17 cellular contexts compared by ENCODE assay signal in the genomic region with DNA sequence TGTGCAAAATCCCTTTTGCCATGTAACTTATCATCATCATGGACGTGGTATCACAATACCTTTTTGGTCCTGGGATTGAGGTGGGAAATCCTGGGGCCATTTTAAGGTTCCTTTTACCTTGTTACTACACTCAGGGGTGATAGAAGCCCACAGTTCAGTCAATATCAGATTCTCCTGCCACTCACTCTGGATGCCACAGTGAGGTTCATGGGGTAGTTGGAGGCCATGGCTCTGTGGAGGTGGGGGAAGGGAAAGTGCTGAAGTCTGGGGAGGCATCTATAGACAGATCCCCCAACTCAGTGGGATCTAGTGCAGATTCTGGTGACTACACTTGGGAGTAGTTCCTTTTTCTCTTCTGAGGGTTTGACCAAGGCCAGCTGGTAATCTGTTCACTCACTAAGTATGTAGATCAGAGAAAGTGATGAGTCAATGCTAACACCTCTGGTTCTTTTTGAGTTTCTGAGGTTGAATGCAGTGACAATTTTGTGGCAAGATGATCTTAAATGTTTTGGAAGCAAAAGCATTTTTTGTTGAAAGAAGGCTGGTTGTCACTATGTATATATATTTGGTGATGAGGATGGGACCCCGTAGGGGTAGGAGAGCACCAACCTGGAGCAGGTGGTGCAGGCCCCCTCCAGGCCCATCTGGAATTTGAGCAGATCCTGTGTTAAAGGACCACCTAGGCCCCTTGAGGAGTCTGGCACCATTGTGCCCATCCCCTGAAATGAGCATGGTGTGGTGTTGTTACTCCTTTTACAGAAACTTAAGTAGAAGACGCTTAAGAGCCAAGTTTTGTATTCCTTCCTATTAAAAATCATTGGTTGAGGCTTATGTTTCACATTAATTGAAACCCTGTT. TPM values are rescaled to one million over a fixed set of nuclear protein-coding genes. Genes with fewer than 3 reads are reported as not detected.
DNase-seq lines count a peak whose midpoint lies in the region; ATAC-seq, FAIRE-seq and TF ChIP-seq lines count a peak whose summit lies in the region.
"Had no signal": no experiment of that assay in that cellular context is flagged by ENCODE, and none has a peak within 500 bp of the region (broad histone marks: within the 10 kb centered on the region; RNA-seq: fewer than 3 reads in every experiment).

No MANE protein-coding gene starts in this region.

- H3K27me3 Mint-ChIP-seq in GM23338 (ENCODE audit: insufficient read depth, low read depth, poor library complexity): peaks cover 8% of the 10 kb centered on the region

- H3K4me3 Mint-ChIP-seq in GM23338: no peak overlapping the region
- H3K4me3 Mint-ChIP-seq: activated naive CD8-positive, alpha-beta T cell treated with anti-CD3 and anti-CD28 coated beads, Interleukin-2, amount 10 ng/mL, durations not matched to agents 7 days and 5 days had no signal

- ATAC-seq in GM21825 (IDR thresholded peaks at IDR 0.05; ENCODE audit: unreplicated experiment) (peak; percentile 76), HG03521 (IDR thresholded peaks at IDR 0.05; ENCODE audit: unreplicated experiment) (peak; percentile 70), GM23338 (no peak)
- ATAC-seq: gastroesophageal sphincter had no signal

- H3K4me2 ChIP-seq in GM23338: no peak overlapping the region
- H3K4me2 ChIP-seq: KMS-11 had no signal

- DNase-seq in NOMO-1 treated with DMSO at 0.1 percent for 48 hours (lab: John Stamatoyannopoulos, UW; ENCODE audit: unreplicated experiment) (peak; percentile 30), NOMO-1 treated with dmso at 0.1 percent for 144 hours (lab: John Stamatoyannopoulos, UW; ENCODE audit: unreplicated experiment) (no peak), renal cortical epithelial cell (ENCODE audit: low read depth) (peak; percentile 18), epidermal melanocyte (ENCODE audit: insufficient read length, low spot score) (no peak), GM23338 (ENCODE audit: low spot score) (no peak), frontal cortex (ENCODE audit: low spot score in 2 of 2) (no peak)
- DNase-seq: 8988T; activated naive CD8-positive, alpha-beta T cell treated with anti-CD3 and anti-CD28 coated beads, Interleukin-2, amount 10 ng/mL, durations not matched to agents 7 days and 5 days; dorsolateral prefrontal cortex; NCI-H446 treated with DMSO at 0.1 percent for 48 hours; SHP77 treated with DMSO at 0.1 percent for 48 hours had no signal

- H2AFZ ChIP-seq in GM23338: no peak overlapping the region

- no peaks in the 10 kb centered on the region for H3K36me3 ChIP-seq in GM23338 (ENCODE audit: insufficient read depth)
- H3K36me3 ChIP-seq: gastroesophageal sphincter had no signal

- no peaks in the 10 kb centered on the region for H3K79me2 ChIP-seq in GM23338 (replicated peaks; ENCODE audit: insufficient read depth)

- H3K4me3 ChIP-seq in GM23338: no peak overlapping the region
- H3K4me3 ChIP-seq: dorsolateral prefrontal cortex, gastroesophageal sphincter, skin epidermis had no signal

- TF ChIP-seq CTCF in GM23338 (conservative IDR thresholded peaks at IDR 0.05; ENCODE audit: low read depth in 2 of 2): no peak

- H3K4me1 Mint-ChIP-seq in GM23338: no peaks in the 10 kb centered on the region

- no peaks in the 10 kb centered on the region for H3F3A ChIP-seq in GM23338 (replicated peaks; ENCODE audit: low read depth)

- H3K9me3 Mint-ChIP-seq in GM23338: no peaks in the 10 kb centered on the region; the same call in 2 of the 3 replicates

- H3K27ac Mint-ChIP-seq in GM23338: no peak overlapping the region
- H3K27ac Mint-ChIP-seq: activated naive CD8-positive, alpha-beta T cell treated with anti-CD3 and anti-CD28 coated beads, Interleukin-2, amount 10 ng/mL, durations not matched to agents 7 days and 5 days had no signal

- no peaks in the 10 kb centered on the region for H4K20me1 ChIP-seq in GM23338 (replicated peaks; ENCODE audit: insufficient read depth)

- no peak overlapping the region for H3K27ac ChIP-seq in GM23338 (ENCODE audit: low read depth)
- H3K27ac ChIP-seq: dorsolateral prefrontal cortex, gastroesophageal sphincter, KMS-11, skin epidermis had no signal

- no peaks in the 10 kb centered on the region for H3K27me3 ChIP-seq in GM23338 (ENCODE audit: insufficient read depth)

- FAIRE-seq in frontal cortex (lab: Jason Lieb, UNC): no peak

- H3K4me1 ChIP-seq in GM23338 (ENCODE audit: insufficient read depth): no peaks in the 10 kb centered on the region
- H3K4me1 ChIP-seq: gastroesophageal sphincter had no signal

- H3K36me3 Mint-ChIP-seq in GM23338 (ENCODE audit: low read depth): no peaks in the 10 kb centered on the region

- H3K9me2 ChIP-seq in GM23338 (ENCODE audit: insufficient read depth): no peaks in the 10 kb centered on the region

TF ChIP-seq in GM23338, 12 proteins besides CTCF, POLR2A, EP300 and RAD21 (continues in another document):
- TF ChIP-seq, protein P1, sequence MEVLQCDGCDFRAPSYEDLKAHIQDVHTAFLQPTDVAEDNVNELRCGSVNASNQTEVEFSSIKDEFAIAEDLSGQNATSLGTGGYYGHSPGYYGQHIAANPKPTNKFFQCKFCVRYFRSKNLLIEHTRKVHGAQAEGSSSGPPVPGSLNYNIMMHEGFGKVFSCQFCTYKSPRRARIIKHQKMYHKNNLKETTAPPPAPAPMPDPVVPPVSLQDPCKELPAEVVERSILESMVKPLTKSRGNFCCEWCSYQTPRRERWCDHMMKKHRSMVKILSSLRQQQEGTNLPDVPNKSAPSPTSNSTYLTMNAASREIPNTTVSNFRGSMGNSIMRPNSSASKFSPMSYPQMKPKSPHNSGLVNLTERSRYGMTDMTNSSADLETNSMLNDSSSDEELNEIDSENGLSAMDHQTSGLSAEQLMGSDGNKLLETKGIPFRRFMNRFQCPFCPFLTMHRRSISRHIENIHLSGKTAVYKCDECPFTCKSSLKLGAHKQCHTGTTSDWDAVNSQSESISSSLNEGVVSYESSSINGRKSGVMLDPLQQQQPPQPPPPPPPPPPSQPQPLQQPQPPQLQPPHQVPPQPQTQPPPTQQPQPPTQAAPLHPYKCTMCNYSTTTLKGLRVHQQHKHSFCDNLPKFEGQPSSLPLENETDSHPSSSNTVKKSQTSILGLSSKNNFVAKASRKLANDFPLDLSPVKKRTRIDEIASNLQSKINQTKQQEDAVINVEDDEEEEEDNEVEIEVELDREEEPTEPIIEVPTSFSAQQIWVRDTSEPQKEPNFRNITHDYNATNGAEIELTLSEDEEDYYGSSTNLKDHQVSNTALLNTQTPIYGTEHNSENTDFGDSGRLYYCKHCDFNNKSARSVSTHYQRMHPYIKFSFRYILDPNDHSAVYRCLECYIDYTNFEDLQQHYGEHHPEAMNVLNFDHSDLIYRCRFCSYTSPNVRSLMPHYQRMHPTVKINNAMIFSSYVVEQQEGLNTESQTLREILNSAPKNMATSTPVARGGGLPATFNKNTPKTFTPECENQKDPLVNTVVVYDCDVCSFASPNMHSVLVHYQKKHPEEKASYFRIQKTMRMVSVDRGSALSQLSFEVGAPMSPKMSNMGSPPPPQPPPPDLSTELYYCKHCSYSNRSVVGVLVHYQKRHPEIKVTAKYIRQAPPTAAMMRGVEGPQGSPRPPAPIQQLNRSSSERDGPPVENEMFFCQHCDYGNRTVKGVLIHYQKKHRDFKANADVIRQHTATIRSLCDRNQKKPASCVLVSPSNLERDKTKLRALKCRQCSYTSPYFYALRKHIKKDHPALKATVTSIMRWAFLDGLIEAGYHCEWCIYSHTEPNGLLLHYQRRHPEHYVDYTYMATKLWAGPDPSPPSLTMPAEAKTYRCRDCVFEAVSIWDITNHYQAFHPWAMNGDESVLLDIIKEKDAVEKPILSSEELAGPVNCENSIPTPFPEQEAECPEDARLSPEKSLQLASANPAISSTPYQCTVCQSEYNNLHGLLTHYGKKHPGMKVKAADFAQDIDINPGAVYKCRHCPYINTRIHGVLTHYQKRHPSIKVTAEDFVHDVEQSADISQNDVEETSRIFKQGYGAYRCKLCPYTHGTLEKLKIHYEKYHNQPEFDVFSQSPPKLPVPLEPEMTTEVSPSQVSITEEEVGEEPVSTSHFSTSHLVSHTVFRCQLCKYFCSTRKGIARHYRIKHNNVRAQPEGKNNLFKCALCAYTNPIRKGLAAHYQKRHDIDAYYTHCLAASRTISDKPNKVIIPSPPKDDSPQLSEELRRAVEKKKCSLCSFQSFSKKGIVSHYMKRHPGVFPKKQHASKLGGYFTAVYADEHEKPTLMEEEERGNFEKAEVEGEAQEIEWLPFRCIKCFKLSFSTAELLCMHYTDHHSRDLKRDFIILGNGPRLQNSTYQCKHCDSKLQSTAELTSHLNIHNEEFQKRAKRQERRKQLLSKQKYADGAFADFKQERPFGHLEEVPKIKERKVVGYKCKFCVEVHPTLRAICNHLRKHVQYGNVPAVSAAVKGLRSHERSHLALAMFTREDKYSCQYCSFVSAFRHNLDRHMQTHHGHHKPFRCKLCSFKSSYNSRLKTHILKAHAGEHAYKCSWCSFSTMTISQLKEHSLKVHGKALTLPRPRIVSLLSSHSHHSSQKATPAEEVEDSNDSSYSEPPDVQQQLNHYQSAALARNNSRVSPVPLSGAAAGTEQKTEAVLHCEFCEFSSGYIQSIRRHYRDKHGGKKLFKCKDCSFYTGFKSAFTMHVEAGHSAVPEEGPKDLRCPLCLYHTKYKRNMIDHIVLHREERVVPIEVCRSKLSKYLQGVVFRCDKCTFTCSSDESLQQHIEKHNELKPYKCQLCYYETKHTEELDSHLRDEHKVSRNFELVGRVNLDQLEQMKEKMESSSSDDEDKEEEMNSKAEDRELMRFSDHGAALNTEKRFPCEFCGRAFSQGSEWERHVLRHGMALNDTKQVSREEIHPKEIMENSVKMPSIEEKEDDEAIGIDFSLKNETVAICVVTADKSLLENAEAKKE (CRISPR knock-in tag; IDR thresholded peaks at IDR 0.05): no peak
- TF ChIP-seq ZNF331 (CRISPR knock-in tag; IDR thresholded peaks at IDR 0.05; ENCODE audit: low read depth) (no peak), CREB1 (CRISPR knock-in tag; IDR thresholded peaks at IDR 0.05; ENCODE audit: low read depth) (no peak)

RNA-seq across cellular contexts. Expression of a gene that starts 18.8 kb away (rescaled TPM):
- total RNA-seq in renal cortical epithelial cell (1.0 and 1.9 TPM in 2 replicates), frontal cortex (3.7 TPM)
- total RNA-seq in GM23338 (2014; rRNA removed; shearing (Covaris generic)): 1.4 and 2.8 TPM in 2 replicates
- 0.47 and 1.3 TPM in 2 replicates for polyA plus RNA-seq in GM23338 (2016; fragmentation: Nextera tagmentation; extraction: Ambion mirVana)
- polyA plus RNA-seq: neural cell had no signal

Comparison
In these comparisons a context has a peak if more than half of its experiments do, and no peak if none do; other contexts are left out.
1. DNase-seq: peak in NOMO-1 treated with DMSO at 0.1 percent for 48 hours (single experiment) and renal cortical epithelial cell (single experiment); none in NOMO-1 treated with dmso at 0.1 percent for 144 hours (single experiment), epidermal melanocyte (single experiment), GM23338 (single experiment) and frontal cortex (0 of 2).